In genomic region chrX:7876957-7877356, GRCh38 we compare ENCODE assay signal across 12 cellular contexts. TPM values are rescaled to one million over a fixed set of nuclear protein-coding genes. Genes with fewer than 3 reads are reported as not detected.
"Had no signal": no experiment of that assay in that cellular context is flagged by ENCODE, and none has a peak within 500 bp of the region (broad histone marks: within the 10 kb centered on the region; RNA-seq: fewer than 3 reads in every experiment).

No MANE protein-coding gene starts in this region.

- FAIRE-seq: H1, H54 had no signal

- H3K4me3 ChIP-seq: GM23248, GM23338, HAP-1 had no signal

- H3K9me3 ChIP-seq: HAP-1 had no signal

- H3K27ac ChIP-seq: GM23248 had no signal

- DNase-seq: GM23248, GOT3, H7, H9, HCEC 1CT, HFFc6 had no signal

- H3K36me3 ChIP-seq: HAP-1 had no signal

- H3K4me2 ChIP-seq: GM23338 had no signal

- H2AFZ ChIP-seq: GM23248, GM23338 had no signal

- H3K9ac ChIP-seq: GM23248 had no signal

- ATAC-seq: GM23338, HCT116 had no signal

- H3K4me1 ChIP-seq: HAP-1 had no signal

RNA-seq across cellular contexts. Expression of gene VCX, which starts 34.0 kb away (rescaled TPM):
- total RNA-seq: GM23248, H1, H7, H9, HFFc6 had no signal
- polyA plus RNA-seq: GM23248, H1 had no signal

RNA-seq across cellular contexts. Expression of gene PNPLA4, which starts 50.3 kb away (rescaled TPM):
- total RNA-seq: H4 had no signal
